ENCODE assay signal across 15 cellular contexts in the genomic region with DNA sequence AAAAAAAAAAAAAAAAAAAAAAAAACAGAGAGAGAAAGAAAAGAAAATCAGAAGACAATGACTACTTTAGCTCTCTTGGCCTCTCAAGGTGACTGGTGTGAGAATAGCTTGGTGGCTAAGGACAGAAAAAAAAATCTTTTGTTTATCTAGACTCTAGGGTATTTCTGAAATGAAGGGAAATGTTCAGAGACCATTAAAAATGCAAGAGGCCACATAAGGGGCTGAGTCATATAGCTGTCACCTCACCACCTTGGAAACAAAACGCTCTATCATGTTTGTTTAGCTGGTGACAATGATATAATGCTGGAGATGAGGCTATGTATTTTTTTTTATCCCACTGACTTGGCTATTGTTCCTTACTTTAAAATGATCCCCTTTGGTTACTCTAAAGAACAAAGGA.
DNase-seq lines count a peak whose midpoint lies in the region; ATAC-seq, FAIRE-seq and TF ChIP-seq lines count a peak whose summit lies in the region.
"Had no signal": no experiment of that assay in that cellular context is flagged by ENCODE, and none has a peak within 500 bp of the region (broad histone marks: within the 10 kb centered on the region; RNA-seq: fewer than 3 reads in every experiment).

No MANE protein-coding gene starts in this region.

- H3K4me3 ChIP-seq in MG63 (no peak overlapping the region), mucosa of descending colon (no peak overlapping the region), HepG2 (replicated peaks in 1 of 3; ENCODE audit: insufficient read depth in 1 of 3, low read depth in 2 of 3, low read length in 3 of 3) (no peak overlapping the region)
- H3K4me3 ChIP-seq: A549, upper lobe of right lung had no signal

- H3K36me3 ChIP-seq in MG63 (no peaks in the 10 kb centered on the region), mucosa of descending colon (ENCODE audit: low read depth) (no peaks in the 10 kb centered on the region), HepG2 (replicated peaks in 1 of 2; ENCODE audit: control insufficient read depth in 1 of 2, insufficient read depth in 2 of 2, low read length in 2 of 2) (no peaks in the 10 kb centered on the region)
- H3K36me3 ChIP-seq: upper lobe of right lung had no signal

- no peak for FAIRE-seq in HepG2 (lab: Jason Lieb, UNC)
- FAIRE-seq: A549 had no signal

- intact Hi-C loops in mucosa of descending colon (cut with DNase I, micrococcal nuclease) (no loop called here), HepG2 (cut with micrococcal nuclease; ENCODE audit: unreplicated experiment) (no loop called here)

- WGBS in HepG2 (ENCODE audit: low lambda C conversion rate): 0% methylated on average over 1 of the region's 1 CpG

- H3K79me2 ChIP-seq in HepG2 (ENCODE audit: insufficient read depth, low read length): no peaks in the 10 kb centered on the region

- CTCF ChIA-PET in HepG2 (lab: Yijun Ruan, JAX; ENCODE audit: low intra/inter-chr PET ratio, low total read pairs): no interaction called here

- H3K27me3 ChIP-seq in MG63 (no peaks in the 10 kb centered on the region), HepG2 (ENCODE audit: control insufficient read depth in 1 of 2, insufficient read depth in 2 of 2, low read length in 2 of 2) (no peaks in the 10 kb centered on the region)
- H3K27me3 ChIP-seq: neutrophil, upper lobe of right lung had no signal

- H4K20me1 ChIP-seq in HepG2 (ENCODE audit: insufficient read depth, low read length): no peaks in the 10 kb centered on the region

- H3K9me3 ChIP-seq in MG63 (no peaks in the 10 kb centered on the region), mucosa of descending colon (no peaks in the 10 kb centered on the region), HepG2 (ENCODE audit: low read length) (no peaks in the 10 kb centered on the region)
- H3K9me3 ChIP-seq: A549, neutrophil, upper lobe of right lung had no signal

- DNase-seq in NCI-H2081 (lab: John Stamatoyannopoulos, UW) (peak; percentile 15 to 35), NCI-H2081 treated with DMSO at 0.1 percent for 48 hours (lab: John Stamatoyannopoulos, UW) (no peak), MG63 (peak; percentile 5), SW480 (ENCODE audit: low spot score) (peak; percentile 85), renal cortical epithelial cell (ENCODE audit: low read depth) (peak; percentile 41), mucosa of descending colon (no peak), HepG2 (ENCODE audit: low spot score) (no peak)
- DNase-seq: activated CD4-positive, alpha-beta T cell treated with anti-CD3 and anti-CD28 coated beads for 1 hour; activated T-cell treated with anti-CD3 and anti-CD28 coated beads, Interleukin-2, amount 50 U/mL, for 72 hours; effector memory CD8-positive, alpha-beta T cell; left cardiac atrium; upper lobe of right lung had no signal

- in situ Hi-C loops in HepG2 (cut with HindIII; ENCODE audit: extremely low pct_ligation_motif_present, low pct_unique_long_range_greater_than_20kb): no loop called here

- H2AFZ ChIP-seq in HepG2 (ENCODE audit: low read length): no peak overlapping the region

- ATAC-seq in mucosa of descending colon (no peak), GM19023 (IDR thresholded peaks at IDR 0.05; ENCODE audit: unreplicated experiment) (no peak), HepG2 (no peak)
- ATAC-seq: A549; effector memory CD8-positive, alpha-beta T cell; upper lobe of right lung had no signal

- H3K4me1 ChIP-seq in mucosa of descending colon (ENCODE audit: low read depth) (no peaks in the 10 kb centered on the region), HepG2 (ENCODE audit: insufficient read depth, low read length) (no peaks in the 10 kb centered on the region)
- H3K4me1 ChIP-seq: A549, upper lobe of right lung had no signal

- no peak for TF ChIP-seq POLR2A in HepG2 (IDR thresholded peaks at IDR 0.05; ENCODE audit: insufficient read depth in 1 of 2, low read depth in 2 of 2, low read length in 2 of 2)

- POLR2A ChIA-PET in HepG2 (lab: Yijun Ruan, JAX): no interaction called here

- no peak for TF ChIP-seq EP300 in HepG2 (IDR thresholded peaks at IDR 0.05; ENCODE audit: low read depth in 2 of 2, low read length in 2 of 2)
- no peak for TF ChIP-seq EP300 in HepG2 (CRISPR knock-in tag; IDR thresholded peaks at IDR 0.05; ENCODE audit: borderline replicate concordance)

- no peak for TF ChIP-seq CTCF in mucosa of descending colon (IDR thresholded peaks at IDR 0.05)
- TF ChIP-seq CTCF in HepG2 (CRISPR knock-in tag; IDR thresholded peaks at IDR 0.05): no peak

- H3K4me2 ChIP-seq in HepG2 (ENCODE audit: low read depth, low read length): no peak overlapping the region
- H3K4me2 ChIP-seq: A549 had no signal

- H3K9ac ChIP-seq in HepG2 (ENCODE audit: insufficient read depth, low read depth, low read length): no peak overlapping the region

- no peak for TF ChIP-seq RAD21 in HepG2 (CRISPR knock-in tag; IDR thresholded peaks at IDR 0.05)

- BruUV-seq in HepG2 (replicated peaks; lab: Mats Ljungman, UMichigan): no TSS peak

- H3K27ac ChIP-seq in HepG2 (ENCODE audit: extremely low read length, insufficient read depth, low read length): no peak overlapping the region
- H3K27ac ChIP-seq: A549, neutrophil, upper lobe of right lung had no signal

TF ChIP-seq in HepG2, 621 proteins besides CTCF, POLR2A, EP300 and RAD21:
- TF ChIP-seq IRF2 (CRISPR knock-in tag; IDR thresholded peaks at IDR 0.05): no peak

Comparison
In these comparisons a context has a peak if more than half of its experiments do, and no peak if none do; other contexts are left out.
1. DNase-seq: peak in NCI-H2081 (2 of 2), MG63 (single experiment), SW480 (single experiment) and renal cortical epithelial cell (single experiment); none in NCI-H2081 treated with DMSO at 0.1 percent for 48 hours (single experiment), mucosa of descending colon (0 of 3) and HepG2 (single experiment).